In the genomic region with DNA sequence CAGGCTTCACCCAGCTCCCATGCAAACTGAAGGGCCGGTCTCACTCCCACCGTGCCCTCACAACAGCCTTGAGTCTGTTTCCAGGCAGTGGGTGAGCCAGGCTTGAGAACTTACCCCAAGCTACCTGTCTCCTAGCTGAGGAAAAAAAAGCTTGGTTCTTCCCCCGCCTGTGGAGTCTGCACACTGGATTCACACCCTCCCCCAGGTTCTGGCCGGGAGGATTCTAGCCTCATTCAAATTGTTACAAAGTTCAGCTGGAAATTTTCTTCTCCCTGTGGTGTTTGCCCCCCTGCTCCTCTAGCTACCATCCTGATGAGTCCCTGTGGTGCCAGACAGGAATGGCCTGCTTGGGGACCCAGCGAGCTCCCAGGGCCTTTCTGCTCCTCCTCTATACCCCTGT, we compare ENCODE assay signal across 24 cellular contexts.
"Had no signal": no experiment of that assay in that cellular context is flagged by ENCODE, and none has a peak within 500 bp of the region (broad histone marks: within the 10 kb centered on the region; RNA-seq: fewer than 3 reads in every experiment).

No MANE protein-coding gene starts in this region.

- H3K36me3 ChIP-seq: colonic mucosa, esophagus muscularis mucosa, esophagus squamous epithelium, gastrocnemius medialis, gastroesophageal sphincter, heart left ventricle, heart right ventricle had no signal

- H3K4me3 Mint-ChIP-seq: dendritic cell treated with granulocyte-macrophage colony-stimulating factor and Interleukin-4, amounts not matched to agents 40 ng/mL and 50 ng/mL, for 4 days; effector memory CD8-positive, alpha-beta T cell; endodermal cell had no signal

- H3K27me3 ChIP-seq: colonic mucosa, dorsolateral prefrontal cortex, esophagus muscularis mucosa, esophagus squamous epithelium, foreskin keratinocyte, gastrocnemius medialis, gastroesophageal sphincter, heart left ventricle, heart right ventricle had no signal

- H3K9me3 ChIP-seq: colonic mucosa, gastrocnemius medialis had no signal

- H3K27ac Mint-ChIP-seq: dendritic cell treated with granulocyte-macrophage colony-stimulating factor and Interleukin-4, amounts not matched to agents 40 ng/mL and 50 ng/mL, for 4 days; effector memory CD8-positive, alpha-beta T cell; endodermal cell had no signal

- H3K4me1 ChIP-seq: colonic mucosa, esophagus muscularis mucosa, esophagus squamous epithelium, foreskin keratinocyte, gastrocnemius medialis, gastroesophageal sphincter, heart left ventricle, heart right ventricle had no signal

- H3K27ac ChIP-seq: colonic mucosa, coronary artery, dorsolateral prefrontal cortex, epithelial cell of prostate, esophagus muscularis mucosa, esophagus squamous epithelium, foreskin keratinocyte, gastrocnemius medialis, gastroesophageal sphincter, heart left ventricle, heart right ventricle had no signal

- H3K4me3 ChIP-seq: colonic mucosa, coronary artery, dorsolateral prefrontal cortex, esophagus muscularis mucosa, esophagus squamous epithelium, gastrocnemius medialis, gastroesophageal sphincter, heart left ventricle, heart right ventricle had no signal

- H3K27me3 Mint-ChIP-seq: dendritic cell treated with granulocyte-macrophage colony-stimulating factor and Interleukin-4, amounts not matched to agents 40 ng/mL and 50 ng/mL, for 4 days; effector memory CD8-positive, alpha-beta T cell had no signal

- DNase-seq: colonic mucosa; cortex of kidney; dermis blood vessel endothelial cell; dorsolateral prefrontal cortex; effector CD4-positive, alpha-beta T cell; effector CD8-positive, alpha-beta T cell; effector memory CD4-positive, alpha-beta T cell; effector memory CD8-positive, alpha-beta T cell; endodermal cell; erythroblast; esophagus squamous epithelium; foreskin fibroblast; foreskin keratinocyte; foreskin melanocyte; gastrocnemius medialis; glutamatergic neuron; head of caudate nucleus; heart left ventricle; heart right ventricle had no signal

- H3K4me1 Mint-ChIP-seq: endodermal cell had no signal
